8 cellular contexts compared by ENCODE assay signal in the genomic region with DNA sequence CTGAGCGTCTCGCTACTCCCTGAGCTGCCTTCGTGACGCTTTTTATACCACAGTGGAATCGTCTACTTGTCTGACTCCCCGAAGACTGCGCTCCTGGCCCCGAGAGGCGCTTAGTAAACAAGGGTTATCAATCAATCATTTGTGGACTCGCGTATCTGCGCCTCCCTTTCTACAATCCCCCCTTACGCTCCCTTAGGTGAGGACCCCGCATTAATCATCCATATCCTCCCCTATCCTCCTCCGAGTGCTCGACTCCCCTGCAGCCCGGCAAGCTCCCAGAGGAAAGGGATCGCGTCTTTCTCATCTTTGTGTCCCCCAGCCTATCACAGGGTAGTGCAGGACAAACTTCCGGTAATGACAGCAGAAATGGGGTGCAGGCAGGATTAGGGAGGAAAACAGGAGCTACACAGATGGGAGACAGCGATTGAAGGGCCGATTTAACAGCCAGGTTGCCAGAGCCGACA. TPM values are rescaled to one million over a fixed set of nuclear protein-coding genes. Genes with fewer than 3 reads are reported as not detected.
DNase-seq lines count a peak whose midpoint lies in the region; ATAC-seq lines count a peak whose summit lies in the region.

No MANE protein-coding gene starts in this region.

- H3K27ac ChIP-seq in CD4-positive, alpha-beta memory T cell (ENCODE audit: low read depth, low read length): peak overlapping the region; percentile 88
- peak overlapping the region; percentile 75 for H3K27ac ChIP-seq in SJSA1

- peaks cover 3 to 11% of the 10 kb centered on the region in 2 donors for H3K36me3 Mint-ChIP-seq in CD4-positive, alpha-beta memory T cell

- peak; percentile 3 for ATAC-seq in GM18870 (IDR thresholded peaks at IDR 0.05; ENCODE audit: unreplicated experiment)
- peak; percentile 17 for ATAC-seq in HG03439 (IDR thresholded peaks at IDR 0.05; ENCODE audit: unreplicated experiment)

- intact Hi-C loops in CD4-positive, alpha-beta memory T cell (cut with micrococcal nuclease): loop anchor here (2.0 to 5.0 kb wide), 2 partner anchors 162 to 750 kb away; partner anchors contain the start of gene TTC22

- no peaks in the 10 kb centered on the region for H3K27me3 ChIP-seq in CD4-positive, alpha-beta memory T cell (ENCODE audit: insufficient read depth, low read length)
- H3K27me3 ChIP-seq in SJSA1 (replicated peaks): no peaks in the 10 kb centered on the region

- H3K4me3 Mint-ChIP-seq in CD4-positive, alpha-beta memory T cell: no peak overlapping the region

- H3K36me3 ChIP-seq in CD4-positive, alpha-beta memory T cell (ENCODE audit: insufficient read depth, low read length): no peaks in the 10 kb centered on the region
- H3K36me3 ChIP-seq in SJSA1: peaks cover 3% of the 10 kb centered on the region; the same call in 1 of the 2 replicates

- CTCF ChIA-PET in CD4-positive, alpha-beta memory T cell (lab: Charles Lee; ENCODE audit: partially characterized antibody): interaction anchor here (1.1 to 2.1 kb wide), 5 partner anchors 17 to 749 kb away, joined by 3 to 6 read pairs (median 4); partner anchors contain the start of genes IFT25 and LRRC42

- no peaks in the 10 kb centered on the region for H3K9me3 ChIP-seq in CD4-positive, alpha-beta memory T cell (ENCODE audit: control insufficient read depth in 1 of 2, low read length in 2 of 2)
- no peaks in the 10 kb centered on the region for H3K9me3 ChIP-seq in SJSA1 (replicated peaks)

- in situ Hi-C loops in T47D (cut with HindIII; ENCODE audit: low pct_unique_long_range_greater_than_20kb, low sequenced_read_pairs): no loop called here

- H3K27me3 Mint-ChIP-seq in CD4-positive, alpha-beta memory T cell: no peaks in the 10 kb centered on the region

- DNase-seq in CD4-positive, alpha-beta memory T cell: peak in 2 of 5 donors; percentile 48 to 58
- DNase-seq in SJSA1 (ENCODE audit: low read depth in 1 of 2, low spot score in 2 of 2) (peak in 1 of 2 experiments; percentile 64), T47D (ENCODE audit: low read depth in 1 of 2, low spot score in 1 of 2) (peak; percentile 9 to 55), iris pigment epithelial cell (ENCODE audit: low read depth) (peak; percentile 79), middle frontal gyrus (ENCODE audit: extremely low spot score, low spot score) (no peak)
- DNase-seq in stimulated activated CD4-positive, alpha-beta T cell treated with anti-CD3 and anti-CD28 coated beads, Interleukin-1b, Interleukin-23, amount 100 ng/mL, for 24 hours (ENCODE audit: low read depth in 4 of 4, low spot score in 1 of 4): peak in 3 of 4 experiments; percentile 3 to 22 (median 4)

- H3K9me3 Mint-ChIP-seq in CD4-positive, alpha-beta memory T cell: no peaks in the 10 kb centered on the region

- peaks cover 24 to 50% (median 38%) of the 10 kb centered on the region in 4 donors for H3K4me1 Mint-ChIP-seq in CD4-positive, alpha-beta memory T cell

- no peak overlapping the region for H3K27ac Mint-ChIP-seq in CD4-positive, alpha-beta memory T cell

- POLR2A ChIA-PET in CD4-positive, alpha-beta memory T cell (lab: Charles Lee; ENCODE audit: partially characterized antibody): interaction anchor here (0.5 to 3.0 kb wide), 19 partner anchors 8 to 748 kb away, joined by 3 to 25 read pairs (median 7); partner anchors contain the start of genes IFT25, LRRC42, NDC1 and PARS2

- peak overlapping the region; percentile 98 to 99 for H3K4me3 ChIP-seq in CD4-positive, alpha-beta memory T cell (ENCODE audit: low read length in 2 of 2)
- peak overlapping the region; percentile 70 for H3K4me3 ChIP-seq in SJSA1

- H3K4me1 ChIP-seq in CD4-positive, alpha-beta memory T cell (ENCODE audit: insufficient read depth, low read length): peaks cover 65% of the 10 kb centered on the region
- peaks cover 13% of the 10 kb centered on the region for H3K4me1 ChIP-seq in SJSA1 (replicated peaks)

RNA-seq across cellular contexts. Expression of gene TMEM59, which starts 0.5 kb away (rescaled TPM):
- total RNA-seq in CD4-positive, alpha-beta memory T cell: 100 to 1,000 TPM; 212 to 222 TPM
- 1,000 to 10,000 TPM in 1 of 2 donors, 100 to 1,000 TPM in 1; 533 to 1,059 TPM for polyA plus RNA-seq in CD4-positive, alpha-beta memory T cell
- total RNA-seq in SJSA1 (2014; rRNA removed; shearing (Covaris generic)): 310 and 384 TPM in 2 replicates

RNA-seq across cellular contexts. Expression of gene TCEANC2, which starts 0.9 kb away (rescaled TPM):
- total RNA-seq in CD4-positive, alpha-beta memory T cell: 10 to 100 TPM; 12.1 to 13.1 TPM
- polyA plus RNA-seq in CD4-positive, alpha-beta memory T cell: 1 to 10 TPM; 3.5 to 7.1 TPM
- 1.5 and 2.9 TPM in 2 replicates for total RNA-seq in SJSA1 (2014; rRNA removed; shearing (Covaris generic))

RNA-seq across cellular contexts. Expression of gene LDLRAD1, which starts 34.5 kb away (rescaled TPM):
- not detected for total RNA-seq in CD4-positive, alpha-beta memory T cell
- not detected for polyA plus RNA-seq in CD4-positive, alpha-beta memory T cell
- total RNA-seq in SJSA1 (2014; rRNA removed; shearing (Covaris generic)): not detected in 2 replicates
